16 cellular contexts compared by ENCODE assay signal in genomic region chr20:37333130-37333847, GRCh38.
"Had no signal": no experiment of that assay in that cellular context is flagged by ENCODE, and none has a peak within 500 bp of the region (broad histone marks: within the 10 kb centered on the region; RNA-seq: fewer than 3 reads in every experiment).

No MANE protein-coding gene starts in this region.

- H3K27ac Mint-ChIP-seq: activated CD4-positive, alpha-beta T cell treated with anti-CD3 and anti-CD28 coated beads, Interleukin-2, amount 10 ng/mL, durations not matched to agents 24 days and 14 days; activated naive CD4-positive, alpha-beta T cell treated with anti-CD3 and anti-CD28 coated beads, Interleukin-2, amount 10 ng/mL, durations not matched to agents 7 days and 5 days; immature natural killer cell; stimulated activated naive CD8-positive, alpha-beta T cell treated with anti-CD3 and anti-CD28 coated beads, Interleukin-15, Interleukin-2, amounts not matched to agents 100 ng/mL and 50 ng/mL, for 24 hours; T-helper 1 cell treated with Interleukin-12 subunit alpha and Interleukin-12 subunit beta and Interleukin-4 antibody, amounts not matched to agents 30 μg/mL and 1 μg/mL, for 36 hours had no signal

- FAIRE-seq: endometrium, urothelium cell line had no signal

- H3K27me3 Mint-ChIP-seq: stimulated activated naive CD8-positive, alpha-beta T cell treated with anti-CD3 and anti-CD28 coated beads, Interleukin-15, Interleukin-2, amounts not matched to agents 100 ng/mL and 50 ng/mL, for 24 hours had no signal

- H3K27ac ChIP-seq: neutrophil, thoracic aorta had no signal

- H3K4me3 ChIP-seq: esophagus muscularis mucosa, skin epidermis, thoracic aorta had no signal

- H3K36me3 ChIP-seq: esophagus muscularis mucosa, neutrophil, thoracic aorta had no signal

- H3K4me3 Mint-ChIP-seq: activated CD4-positive, alpha-beta T cell treated with anti-CD3 and anti-CD28 coated beads, Interleukin-2, amount 10 ng/mL, durations not matched to agents 24 days and 14 days; activated naive CD4-positive, alpha-beta T cell treated with anti-CD3 and anti-CD28 coated beads, Interleukin-2, amount 10 ng/mL, durations not matched to agents 7 days and 5 days; immature natural killer cell; stimulated activated naive CD8-positive, alpha-beta T cell treated with anti-CD3 and anti-CD28 coated beads, Interleukin-15, Interleukin-2, amounts not matched to agents 100 ng/mL and 50 ng/mL, for 24 hours; T-helper 1 cell treated with Interleukin-12 subunit alpha and Interleukin-12 subunit beta and Interleukin-4 antibody, amounts not matched to agents 30 μg/mL and 1 μg/mL, for 36 hours; WTC11 had no signal

- H3K36me3 Mint-ChIP-seq: activated naive CD4-positive, alpha-beta T cell treated with anti-CD3 and anti-CD28 coated beads, Interleukin-2, amount 10 ng/mL, durations not matched to agents 7 days and 5 days; WTC11 had no signal

- H3K9me3 ChIP-seq: esophagus muscularis mucosa, neutrophil, thoracic aorta had no signal

- DNase-seq: activated CD4-positive, alpha-beta T cell treated with anti-CD3 and anti-CD28 coated beads, Interleukin-2, amount 10 ng/mL, durations not matched to agents 24 days and 14 days; activated naive CD4-positive, alpha-beta T cell treated with anti-CD3 and anti-CD28 coated beads, Interleukin-2, amount 10 ng/mL, durations not matched to agents 7 days and 5 days; cerebellar nuclear complex; glutamatergic neuron; immature natural killer cell; left cardiac atrium; retina had no signal

- H3K9me3 Mint-ChIP-seq: activated CD4-positive, alpha-beta T cell treated with anti-CD3 and anti-CD28 coated beads, Interleukin-2, amount 10 ng/mL, durations not matched to agents 24 days and 14 days; activated naive CD4-positive, alpha-beta T cell treated with anti-CD3 and anti-CD28 coated beads, Interleukin-2, amount 10 ng/mL, durations not matched to agents 7 days and 5 days; immature natural killer cell; stimulated activated naive CD8-positive, alpha-beta T cell treated with anti-CD3 and anti-CD28 coated beads, Interleukin-15, Interleukin-2, amounts not matched to agents 100 ng/mL and 50 ng/mL, for 24 hours; T-helper 1 cell treated with Interleukin-12 subunit alpha and Interleukin-12 subunit beta and Interleukin-4 antibody, amounts not matched to agents 30 μg/mL and 1 μg/mL, for 36 hours; WTC11 had no signal

- H3K27me3 ChIP-seq: esophagus muscularis mucosa had no signal
